ENCODE assay signal across 11 cellular contexts in the genomic region with DNA sequence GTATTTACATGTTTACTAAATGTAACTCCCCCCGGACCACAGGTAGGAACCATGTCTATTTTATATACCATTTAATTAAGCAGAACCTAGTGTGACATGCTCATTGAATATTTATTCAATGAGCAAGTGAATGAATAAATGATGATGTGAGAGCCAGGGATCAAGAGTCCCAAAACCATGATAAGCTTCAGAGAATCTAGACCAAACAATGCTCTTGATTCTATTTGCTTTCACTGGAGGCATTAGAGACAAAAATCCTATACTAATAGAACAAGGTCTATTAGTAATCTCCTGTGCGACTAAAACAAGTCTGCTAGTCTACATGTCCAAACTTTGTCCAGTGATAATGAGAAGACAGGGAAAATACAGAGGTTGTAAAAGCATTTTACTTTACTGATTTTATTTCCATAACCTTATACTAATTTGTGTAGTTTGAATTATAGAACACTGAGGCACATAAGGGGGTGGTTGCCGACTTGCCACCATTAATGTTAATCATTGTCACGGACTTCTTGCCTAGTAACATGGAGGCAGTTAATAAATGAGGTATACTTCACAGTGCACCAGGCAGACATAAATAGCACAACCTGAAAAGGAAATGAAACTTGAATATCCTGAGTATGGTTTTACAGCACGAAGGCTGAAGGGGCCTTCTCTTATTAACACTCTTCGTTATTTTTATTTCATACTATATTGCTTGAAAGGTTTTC.
DNase-seq lines count a peak whose midpoint lies in the region; ATAC-seq and TF ChIP-seq lines count a peak whose summit lies in the region.
"Had no signal": no experiment of that assay in that cellular context is flagged by ENCODE, and none has a peak within 500 bp of the region (broad histone marks: within the 10 kb centered on the region; RNA-seq: fewer than 3 reads in every experiment).

No MANE protein-coding gene starts in this region.

- H3K9me2 ChIP-seq in GM23338 (ENCODE audit: insufficient read depth): no peaks in the 10 kb centered on the region

- no peaks in the 10 kb centered on the region for H3F3A ChIP-seq in GM23338 (replicated peaks; ENCODE audit: low read depth)

- no peaks in the 10 kb centered on the region for H4K20me1 ChIP-seq in GM23338 (replicated peaks; ENCODE audit: insufficient read depth)

- no peaks in the 10 kb centered on the region for H3K9me3 ChIP-seq in esophagus squamous epithelium
- no peaks in the 10 kb centered on the region for H3K9me3 ChIP-seq in right atrium auricular region
- H3K9me3 ChIP-seq: ovary had no signal

- WGBS in esophagus squamous epithelium, 2 donors: 70 to 73% methylated on average over 6 of the region's 6 CpGs

- H3K36me3 Mint-ChIP-seq in GM23338 (ENCODE audit: low read depth): no peaks in the 10 kb centered on the region
- no peaks in the 10 kb centered on the region for H3K36me3 Mint-ChIP-seq in stimulated activated naive B cell treated with anti-CD40 and anti-IgM and Interleukin-4, amounts not matched to agents 10 μg/mL and 1 μg/mL and 100 μg/mL, for 72 hours

- H3K27me3 ChIP-seq in GM23338 (ENCODE audit: insufficient read depth): no peaks in the 10 kb centered on the region
- peaks cover 0 to 90% (median 1%) of the 10 kb centered on the region in 4 donors for H3K27me3 ChIP-seq in esophagus squamous epithelium
- H3K27me3 ChIP-seq in right atrium auricular region: no peaks in the 10 kb centered on the region
- H3K27me3 ChIP-seq: ovary had no signal

- H3K79me2 ChIP-seq in GM23338 (replicated peaks; ENCODE audit: insufficient read depth): no peaks in the 10 kb centered on the region

- TF ChIP-seq CTCF in GM23338 (conservative IDR thresholded peaks at IDR 0.05; ENCODE audit: low read depth in 2 of 2) (no peak), esophagus squamous epithelium (IDR thresholded peaks at IDR 0.05) (no peak), right atrium auricular region (IDR thresholded peaks at IDR 0.05) (no peak)

- no peak overlapping the region for H3K4me3 ChIP-seq in GM23338
- H3K4me3 ChIP-seq in esophagus squamous epithelium: no peak overlapping the region
- H3K4me3 ChIP-seq in right atrium auricular region: no peak overlapping the region
- H3K4me3 ChIP-seq: ovary had no signal

- peaks cover 34% of the 10 kb centered on the region for H3K4me1 Mint-ChIP-seq in GM23338
- peaks cover 0 to 13% of the 10 kb centered on the region in 2 donors for H3K4me1 Mint-ChIP-seq in stimulated activated naive B cell treated with anti-CD40 and anti-IgM and Interleukin-4, amounts not matched to agents 10 μg/mL and 1 μg/mL and 100 μg/mL, for 72 hours

- ATAC-seq in GM23338: no peak
- peak; percentile 71 for ATAC-seq in HG03354 (IDR thresholded peaks at IDR 0.05; ENCODE audit: poor library complexity, severe bottlenecking, unreplicated experiment)
- peak; percentile 54 to 61 for ATAC-seq in stimulated activated naive B cell treated with anti-CD40 and anti-IgM and Interleukin-4, amounts not matched to agents 10 μg/mL and 1 μg/mL and 100 μg/mL, for 72 hours (replicated peaks)
- ATAC-seq: left cardiac atrium had no signal

- TF ChIP-seq POLR2A in GM19099 (IDR thresholded peaks at IDR 0.05; ENCODE audit: extremely low read depth, insufficient read length, low read depth) (peak; percentile 14), esophagus squamous epithelium (IDR thresholded peaks at IDR 0.05) (no peak)

- intact Hi-C loops in esophagus squamous epithelium (cut with DNase I): no loop called here

- H3K36me3 ChIP-seq in GM23338 (ENCODE audit: insufficient read depth): no peaks in the 10 kb centered on the region
- no peaks in the 10 kb centered on the region for H3K36me3 ChIP-seq in esophagus squamous epithelium
- no peaks in the 10 kb centered on the region for H3K36me3 ChIP-seq in right atrium auricular region
- H3K36me3 ChIP-seq: ovary had no signal

- H3K4me3 Mint-ChIP-seq in GM23338: no peak overlapping the region
- H3K4me3 Mint-ChIP-seq in stimulated activated naive B cell treated with anti-CD40 and anti-IgM and Interleukin-4, amounts not matched to agents 10 μg/mL and 1 μg/mL and 100 μg/mL, for 72 hours: no peak overlapping the region

- no peaks in the 10 kb centered on the region for H3K9me3 Mint-ChIP-seq in GM23338
- H3K9me3 Mint-ChIP-seq in stimulated activated naive B cell treated with anti-CD40 and anti-IgM and Interleukin-4, amounts not matched to agents 10 μg/mL and 1 μg/mL and 100 μg/mL, for 72 hours: no peaks in the 10 kb centered on the region

- H3K27ac ChIP-seq in GM23338 (ENCODE audit: low read depth) (no peak overlapping the region), esophagus squamous epithelium (no peak overlapping the region), right atrium auricular region (no peak overlapping the region)
- H3K27ac ChIP-seq: ovary had no signal

- H3K27ac Mint-ChIP-seq in GM23338: no peak overlapping the region
- no peak overlapping the region for H3K27ac Mint-ChIP-seq in stimulated activated naive B cell treated with anti-CD40 and anti-IgM and Interleukin-4, amounts not matched to agents 10 μg/mL and 1 μg/mL and 100 μg/mL, for 72 hours

- DNase-seq in GM23338 (ENCODE audit: low spot score) (no peak), esophagus squamous epithelium (lab: John Stamatoyannopoulos, UW) (no peak), right atrium auricular region (ENCODE audit: low spot score) (no peak), NCI-H1105 treated with DMSO at 0.1 percent for 48 hours (lab: John Stamatoyannopoulos, UW) (no peak)
- no peak for DNase-seq in stimulated activated naive B cell treated with anti-CD40 and anti-IgM and Interleukin-4, amounts not matched to agents 10 μg/mL and 1 μg/mL and 100 μg/mL, for 72 hours
- DNase-seq: H7; left cardiac atrium; ovary; stimulated activated CD4-positive, alpha-beta T cell treated with anti-CD3 and anti-CD28 coated beads, Interleukin-4, amount 100 ng/mL, for 4 hours had no signal

- peak overlapping the region; percentile 61; the same call in 1 of the 2 replicates for H2AFZ ChIP-seq in GM23338

- H3K27me3 Mint-ChIP-seq in GM23338 (ENCODE audit: insufficient read depth, low read depth, poor library complexity): no peaks in the 10 kb centered on the region
- peaks cover 4 to 5% of the 10 kb centered on the region in 2 donors for H3K27me3 Mint-ChIP-seq in stimulated activated naive B cell treated with anti-CD40 and anti-IgM and Interleukin-4, amounts not matched to agents 10 μg/mL and 1 μg/mL and 100 μg/mL, for 72 hours

- peaks cover 36% of the 10 kb centered on the region for H3K4me1 ChIP-seq in GM23338 (ENCODE audit: insufficient read depth)
- no peaks in the 10 kb centered on the region for H3K4me1 ChIP-seq in esophagus squamous epithelium
- no peaks in the 10 kb centered on the region for H3K4me1 ChIP-seq in right atrium auricular region

- no peak overlapping the region for H3K4me2 ChIP-seq in GM23338

TF ChIP-seq in GM23338, 12 proteins besides CTCF, POLR2A, EP300 and RAD21 (continues in another document):
- TF ChIP-seq ZNF331 (CRISPR knock-in tag; IDR thresholded peaks at IDR 0.05; ENCODE audit: low read depth): no peak
- TF ChIP-seq STAT1 (IDR thresholded peaks at IDR 0.05; ENCODE audit: unreplicated experiment): no peak
- TF ChIP-seq REST (IDR thresholded peaks at IDR 0.05; ENCODE audit: unreplicated experiment): no peak
- no peak for TF ChIP-seq NANOG (IDR thresholded peaks at IDR 0.05; ENCODE audit: borderline replicate concordance)
- TF ChIP-seq POLR2AphosphoS5 (IDR thresholded peaks at IDR 0.05; ENCODE audit: low read depth): no peak
- no peak for TF ChIP-seq EZH2 (IDR thresholded peaks at IDR 0.05; ENCODE audit: low read depth, unreplicated experiment)
- TF ChIP-seq ZNF114 (CRISPR knock-in tag; IDR thresholded peaks at IDR 0.05): no peak
- TF ChIP-seq CREB1 (CRISPR knock-in tag; IDR thresholded peaks at IDR 0.05; ENCODE audit: low read depth): no peak
